11 cellular contexts compared by ENCODE assay signal in the genomic region with DNA sequence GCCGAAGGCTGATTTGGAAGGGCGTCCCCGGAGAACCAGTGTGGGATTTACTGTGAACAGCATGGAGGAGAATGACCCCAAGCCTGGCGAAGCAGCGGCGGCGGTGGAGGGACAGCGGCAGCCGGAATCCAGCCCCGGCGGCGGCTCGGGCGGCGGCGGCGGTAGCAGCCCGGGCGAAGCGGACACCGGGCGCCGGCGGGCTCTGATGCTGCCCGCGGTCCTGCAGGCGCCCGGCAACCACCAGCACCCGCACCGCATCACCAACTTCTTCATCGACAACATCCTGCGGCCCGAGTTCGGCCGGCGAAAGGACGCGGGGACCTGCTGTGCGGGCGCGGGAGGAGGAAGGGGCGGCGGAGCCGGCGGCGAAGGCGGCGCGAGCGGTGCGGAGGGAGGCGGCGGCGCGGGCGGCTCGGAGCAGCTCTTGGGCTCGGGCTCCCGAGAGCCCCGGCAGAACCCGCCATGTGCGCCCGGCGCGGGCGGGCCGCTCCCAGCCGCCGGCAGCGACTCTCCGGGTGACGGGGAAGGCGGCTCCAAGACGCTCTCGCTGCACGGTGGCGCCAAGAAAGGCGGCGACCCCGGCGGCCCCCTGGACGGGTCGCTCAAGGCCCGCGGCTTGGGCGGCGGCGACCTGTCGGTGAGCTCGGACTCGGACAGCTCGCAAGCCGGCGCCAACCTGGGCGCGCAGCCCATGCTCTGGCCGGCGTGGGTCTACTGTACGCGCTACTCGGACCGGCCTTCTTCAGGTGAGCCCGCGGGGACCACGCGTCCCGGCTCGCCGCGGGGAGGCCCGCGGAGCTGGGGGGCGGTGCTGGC. TPM values are rescaled to one million over a fixed set of nuclear protein-coding genes. Genes with fewer than 3 reads are reported as not detected.
DNase-seq lines count a peak whose midpoint lies in the region; ATAC-seq and TF ChIP-seq lines count a peak whose summit lies in the region.
"Had no signal": no experiment of that assay in that cellular context is flagged by ENCODE, and none has a peak within 500 bp of the region (broad histone marks: within the 10 kb centered on the region; RNA-seq: fewer than 3 reads in every experiment).

No MANE protein-coding gene starts in this region.

- no peak overlapping the region for H4K8ac ChIP-seq in mesendoderm (ENCODE audit: low read depth, low read length)

- no peak overlapping the region for H3K4me3 Mint-ChIP-seq in activated naive CD4-positive, alpha-beta T cell treated with anti-CD3 and anti-CD28 coated beads, Interleukin-2, amount 10 ng/mL, durations not matched to agents 7 days and 5 days

- H2BK120ac ChIP-seq in mesendoderm (ENCODE audit: low read depth, low read length) = no peak overlapping the region

- H3K23ac ChIP-seq in mesendoderm (ENCODE audit: low read length) = no peak overlapping the region

- H3K4me2 ChIP-seq in mesendoderm (ENCODE audit: low read length) = peak overlapping the region; percentile 6
- H3K4me2 ChIP-seq: BLaER1 treated with 17β-estradiol and CSF1 and Interleukin-3, amounts not matched to agents 10 nM and 100 nM had no signal

- no peak overlapping the region for H2BK5ac ChIP-seq in mesendoderm (ENCODE audit: low read length)

- H3K27ac ChIP-seq in body of pancreas = no peak overlapping the region
- H3K27ac ChIP-seq in mesendoderm (ENCODE audit: low read depth, low read length) = no peak overlapping the region
- no peak overlapping the region for H3K27ac ChIP-seq in thymus (ENCODE audit: low read depth)
- H3K27ac ChIP-seq: BLaER1 treated with 17β-estradiol and CSF1 and Interleukin-3, amounts not matched to agents 10 nM and 100 nM had no signal

- H3K79me2 ChIP-seq in mesendoderm (ENCODE audit: control insufficient read depth, insufficient read depth, low read length) = no peaks in the 10 kb centered on the region

- H4K5ac ChIP-seq in mesendoderm (ENCODE audit: low read length) = no peak overlapping the region

- H3K4me3 ChIP-seq in body of pancreas = no peak overlapping the region
- H3K4me3 ChIP-seq in mesendoderm (ENCODE audit: low read length) = no peak overlapping the region
- H3K4me3 ChIP-seq in thymus (ENCODE audit: low read length) = peak overlapping the region; percentile 40

- H3K9me3 ChIP-seq in body of pancreas = no peaks in the 10 kb centered on the region
- H3K9me3 ChIP-seq in thymus (ENCODE audit: control insufficient read depth) = peaks cover 2% of the 10 kb centered on the region

- H3K79me1 ChIP-seq in mesendoderm (ENCODE audit: low read length) = no peaks in the 10 kb centered on the region

- H3K36me3 Mint-ChIP-seq in activated naive CD4-positive, alpha-beta T cell treated with anti-CD3 and anti-CD28 coated beads, Interleukin-2, amount 10 ng/mL, durations not matched to agents 7 days and 5 days = no peaks in the 10 kb centered on the region
- peaks cover 0 to 11% of the 10 kb centered on the region in 2 donors for H3K36me3 Mint-ChIP-seq in activated naive CD4-positive, alpha-beta T cell treated with anti-CD3 and anti-CD28 coated beads, Interleukin-2, amount 50 U/mL, for 72 hours

- no peak for ATAC-seq in activated naive CD4-positive, alpha-beta T cell treated with anti-CD3 and anti-CD28 coated beads, Interleukin-2, amount 50 U/mL, for 72 hours
- ATAC-seq in body of pancreas = peak; percentile 11
- no peak for ATAC-seq in HG03097 (IDR thresholded peaks at IDR 0.05; ENCODE audit: low FRiP score, unreplicated experiment)

- peak overlapping the region; percentile 60 for H3K56ac ChIP-seq in mesendoderm (ENCODE audit: low read length)

- peak overlapping the region; percentile 62 for H3K27ac Mint-ChIP-seq in activated naive CD4-positive, alpha-beta T cell treated with anti-CD3 and anti-CD28 coated beads, Interleukin-2, amount 10 ng/mL, durations not matched to agents 7 days and 5 days
- H3K27ac Mint-ChIP-seq in activated naive CD4-positive, alpha-beta T cell treated with anti-CD3 and anti-CD28 coated beads, Interleukin-2, amount 50 U/mL, for 72 hours = no peak overlapping the region

- H3K4me1 ChIP-seq in body of pancreas (peaks cover 43% of the 10 kb centered on the region), mesendoderm (ENCODE audit: control insufficient read depth, low read depth, low read length) (no peaks in the 10 kb centered on the region), thymus (ENCODE audit: control insufficient read depth, insufficient read depth, low read length) (no peaks in the 10 kb centered on the region)

- peaks cover 96% of the 10 kb centered on the region for H3K27me3 Mint-ChIP-seq in activated naive CD4-positive, alpha-beta T cell treated with anti-CD3 and anti-CD28 coated beads, Interleukin-2, amount 10 ng/mL, durations not matched to agents 7 days and 5 days

- H3K9me3 Mint-ChIP-seq in activated naive CD4-positive, alpha-beta T cell treated with anti-CD3 and anti-CD28 coated beads, Interleukin-2, amount 10 ng/mL, durations not matched to agents 7 days and 5 days = no peaks in the 10 kb centered on the region
- no peaks in the 10 kb centered on the region for H3K9me3 Mint-ChIP-seq in activated naive CD4-positive, alpha-beta T cell treated with anti-CD3 and anti-CD28 coated beads, Interleukin-2, amount 50 U/mL, for 72 hours

- H3K27me3 ChIP-seq in body of pancreas = peaks cover 4 to 70% of the 10 kb centered on the region in 2 donors
- H3K27me3 ChIP-seq in mesendoderm (ENCODE audit: insufficient read depth, low read length, poor library complexity) = peaks cover 88% of the 10 kb centered on the region
- H3K27me3 ChIP-seq in thymus (ENCODE audit: control insufficient read depth, insufficient read depth) = peaks cover 93% of the 10 kb centered on the region

- no peak for TF ChIP-seq POLR2A in body of pancreas (IDR thresholded peaks at IDR 0.05)

- H3K9ac ChIP-seq in mesendoderm (ENCODE audit: low read length) = no peak overlapping the region
- H3K9ac ChIP-seq: BLaER1 treated with 17β-estradiol and CSF1 and Interleukin-3, amounts not matched to agents 10 nM and 100 nM had no signal

- CTCF ChIA-PET in activated naive CD4-positive, alpha-beta T cell treated with anti-CD3 and anti-CD28 coated beads, Interleukin-2, amount 10 ng/mL, durations not matched to agents 7 days and 5 days (lab: Charles Lee) = no interaction called here

- no peak overlapping the region for H2BK15ac ChIP-seq in mesendoderm (replicated peaks; ENCODE audit: low read depth)

- H3K36me3 ChIP-seq in body of pancreas (replicated peaks in 1 of 2; ENCODE audit: insufficient read depth in 1 of 2, low read depth in 2 of 2) (no peaks in the 10 kb centered on the region), mesendoderm (ENCODE audit: control insufficient read depth, insufficient read depth, low read length) (no peaks in the 10 kb centered on the region), thymus (ENCODE audit: control insufficient read depth, insufficient read depth) (no peaks in the 10 kb centered on the region)
- H3K36me3 ChIP-seq: BLaER1 treated with 17β-estradiol and CSF1 and Interleukin-3, amounts not matched to agents 10 nM and 100 nM had no signal

- intact Hi-C loops in body of pancreas (cut with DNase I) = no loop called here

- no peak for TF ChIP-seq CTCF in body of pancreas (IDR thresholded peaks at IDR 0.05)

- H3K18ac ChIP-seq in mesendoderm (ENCODE audit: low read length) = no peak overlapping the region

- WGBS in body of pancreas, 2 donors = 3% methylated on average over 96 of the region's 113 CpGs; no CpG with 5 or more reads in 1 of the 2 donors
- WGBS in mesendoderm (ENCODE audit: extremely low coverage, insufficient coverage, low lambda C conversion rate) = no CpG with 5 or more reads among the region's 113 CpGs
- 3% methylated on average over 113 of the region's 113 CpGs for WGBS in thymus

- peaks cover 10% of the 10 kb centered on the region for H3K4me1 Mint-ChIP-seq in activated naive CD4-positive, alpha-beta T cell treated with anti-CD3 and anti-CD28 coated beads, Interleukin-2, amount 10 ng/mL, durations not matched to agents 7 days and 5 days

- no peak overlapping the region for H3K4ac ChIP-seq in mesendoderm (ENCODE audit: low read depth, low read length)

- DNase-seq in activated naive CD4-positive, alpha-beta T cell treated with anti-CD3 and anti-CD28 coated beads, Interleukin-2, amount 10 ng/mL, durations not matched to agents 7 days and 5 days = no peak
- no peak for DNase-seq in activated naive CD4-positive, alpha-beta T cell treated with anti-CD3 and anti-CD28 coated beads, Interleukin-2, amount 50 U/mL, for 72 hours (ENCODE audit: low spot score in 2 of 2)
- DNase-seq in body of pancreas (no peak), mesendoderm (no peak), SIG-M5 treated with dmso at 0.1 percent for 504 hours (lab: John Stamatoyannopoulos, UW; ENCODE audit: unreplicated experiment) (no peak), Ammon's horn (ENCODE audit: low spot score) (no peak)

- H2AK5ac ChIP-seq in mesendoderm (ENCODE audit: low read length) = no peak overlapping the region

RNA-seq across cellular contexts. Expression of a gene that starts 0.6 kb away (rescaled TPM):
- total RNA-seq in activated naive CD4-positive, alpha-beta T cell treated with anti-CD3 and anti-CD28 coated beads, Interleukin-2, amount 50 U/mL, for 72 hours = not detected
- not detected for total RNA-seq in body of pancreas
- polyA plus RNA-seq in mesendoderm (2013, experiment 1 of 2) = not detected
- polyA plus RNA-seq in mesendoderm (2013, experiment 2 of 2) = not detected
- 0.05 TPM for polyA plus RNA-seq in thymus
- total RNA-seq: frontal cortex, M059J had no signal
